9 cellular contexts compared by ENCODE assay signal in genomic region chr12:26523708-26524150, GRCh38.
A peak's percentile ranks its signal among the peaks of the same experiment; 100 is the strongest.
DNase-seq lines count a peak whose midpoint lies in the region; TF ChIP-seq lines count a peak whose summit lies in the region.
"Had no signal": no experiment of that assay in that cellular context is flagged by ENCODE, and none has a peak within 500 bp of the region (broad histone marks: within the 10 kb centered on the region; RNA-seq: fewer than 3 reads in every experiment).

No MANE protein-coding gene starts in this region.

- DNase-seq in Caki2 (ENCODE audit: low read depth) (peak; percentile 78), fibroblast of mammary gland (ENCODE audit: low read depth) (peak; percentile 97), non-pigmented ciliary epithelial cell (ENCODE audit: low read depth) (peak; percentile 75), SW480 (ENCODE audit: low spot score) (no peak), amniotic stem cell (lab: John Stamatoyannopoulos, UW) (no peak), immature natural killer cell (no peak)
- no peak for DNase-seq in activated CD4-positive, alpha-beta T cell treated with anti-CD3 and anti-CD28 coated beads for 4 hours

- H3K27ac Mint-ChIP-seq in immature natural killer cell: no peak overlapping the region

- H2AFZ ChIP-seq in OCI-LY3 (ENCODE audit: low read depth, low read length): no peak overlapping the region

- H3K4me3 Mint-ChIP-seq in immature natural killer cell: no peak overlapping the region

- H3K36me3 Mint-ChIP-seq in immature natural killer cell: peaks cover 15 to 32% (median 19%) of the 10 kb centered on the region in 3 donors

- peaks cover 0 to 11% (median 7%) of the 10 kb centered on the region in 6 donors for H3K9me3 Mint-ChIP-seq in immature natural killer cell

- H3K4me3 ChIP-seq in OCI-LY3 (ENCODE audit: low read length) (peak overlapping the region; percentile 14; the same call in 1 of the 2 replicates), fibroblast of mammary gland (ENCODE audit: control insufficient read depth, low read depth, low read length) (no peak overlapping the region)
- H3K4me3 ChIP-seq: GM12878 had no signal

- peaks cover 6% of the 10 kb centered on the region; the same call in 1 of the 2 replicates for H3K9me3 ChIP-seq in OCI-LY3 (ENCODE audit: insufficient read depth, low read length)

- H3K27me3 ChIP-seq in OCI-LY3 (ENCODE audit: low read depth, low read length): peaks cover 6% of the 10 kb centered on the region; the same call in 1 of the 2 replicates

- peaks cover 15 to 23% of the 10 kb centered on the region in 2 donors for H3K4me1 Mint-ChIP-seq in immature natural killer cell

- H3K4me2 ChIP-seq in OCI-LY3 (ENCODE audit: low read length): peak overlapping the region; percentile 47

- no peak overlapping the region for H3K9ac ChIP-seq in OCI-LY3 (ENCODE audit: low read length)

- H4K20me1 ChIP-seq in OCI-LY3 (ENCODE audit: insufficient read depth, low read length): peaks cover 18% of the 10 kb centered on the region; the same call in 1 of the 2 replicates

- H3K36me3 ChIP-seq in OCI-LY3 (replicated peaks; ENCODE audit: low read depth, low read length): peaks cover 11% of the 10 kb centered on the region

- H3K27me3 Mint-ChIP-seq in immature natural killer cell (ENCODE audit: low read depth in 3 of 3): peaks cover 0 to 2% (median 0%) of the 10 kb centered on the region in 3 donors

- H3K27ac ChIP-seq in OCI-LY3 (ENCODE audit: low read length): 0 out of 2 replicates have a peak overlapping the region, but pooled peaks have one; percentile 2

- H3K79me2 ChIP-seq in OCI-LY3 (ENCODE audit: low read length): 0 out of 2 replicates have a peak, but pooled peaks cover 3% of the 10 kb centered on the region

- TF ChIP-seq CTCF in OCI-LY3 (IDR thresholded peaks at IDR 0.05; ENCODE audit: low read depth, low read length) (no peak), fibroblast of mammary gland (conservative IDR thresholded peaks at IDR 0.05; ENCODE audit: control insufficient read depth, insufficient read depth, low read depth, low read length) (no peak)

- in situ Hi-C loops in Caki2 (cut with HindIII; ENCODE audit: low pct_unique_long_range_greater_than_20kb, low sequenced_read_pairs): no loop called here

- peaks cover 48% of the 10 kb centered on the region for H3K4me1 ChIP-seq in OCI-LY3 (ENCODE audit: low read length)

Comparison
In these comparisons a context has a peak if more than half of its experiments do, and no peak if none do; other contexts are left out.
1. DNase-seq: peak in Caki2 (single experiment), fibroblast of mammary gland (single experiment) and non-pigmented ciliary epithelial cell (single experiment); none in SW480 (single experiment), amniotic stem cell (single experiment), activated CD4-positive, alpha-beta T cell treated with anti-CD3 and anti-CD28 coated beads for 4 hours (0 of 2) and immature natural killer cell (0 of 3).